8 cellular contexts compared by ENCODE assay signal in genomic region chr19:18282021-18282787, GRCh38. TPM values are rescaled to one million over a fixed set of nuclear protein-coding genes. Genes with fewer than 3 reads are reported as not detected.
DNase-seq lines count a peak whose midpoint lies in the region; ATAC-seq, FAIRE-seq and TF ChIP-seq lines count a peak whose summit lies in the region.

No MANE protein-coding gene starts in this region.

- no peak for ATAC-seq in naive B cell (ENCODE audit: low read depth in 2 of 2)
- no peak for ATAC-seq in HG02981 (IDR thresholded peaks at IDR 0.05; ENCODE audit: unreplicated experiment)

- H3K4me3 Mint-ChIP-seq in Caco-2 (ENCODE audit: unreplicated experiment) (peak overlapping the region; percentile 93), naive B cell (peak overlapping the region; percentile 84 to 99 (median 93))

- CTCF ChIA-PET in Caco-2 (lab: Charles Lee) (interaction anchor here (0.6 to 4.8 kb wide), 10 partner anchors 10 to 169 kb away, joined by 3 to 155 read pairs (median 4); partner anchors contain the start of genes GDF15 and LSM4), H1 (lab: Charles Lee; ENCODE audit: partially characterized antibody) (interaction anchor here (1.0 to 13.6 kb wide), 8 partner anchors 11 to 134 kb away, joined by 4 to 242 read pairs (median 50); partner anchors contain the start of gene LSM4)

- peaks cover 23% of the 10 kb centered on the region for H3K4me1 ChIP-seq in Caco-2
- peaks cover 26% of the 10 kb centered on the region for H3K4me1 ChIP-seq in SJSA1 (replicated peaks)
- peaks cover 4 to 18% (median 10%) of the 10 kb centered on the region in 4 experiments; a peak in 6 of 7 replicates for H3K4me1 ChIP-seq in H1 (replicated peaks in 1 of 4; ENCODE audit: control insufficient read depth in 3 of 4, insufficient read depth in 4 of 4, low read length in 3 of 4)

- no peak overlapping the region for H3K23ac ChIP-seq in H1 (ENCODE audit: insufficient read length)

- H2AFZ ChIP-seq in H1 (ENCODE audit: low read length), result no peak overlapping the region

- TF ChIP-seq RAD21 in H1 (IDR thresholded peaks at IDR 0.05 in 1 of 2, conservative IDR thresholded peaks at IDR 0.05 in 1 of 2; ENCODE audit: low read depth in 2 of 2, low read length in 2 of 2), result 0 out of 4 replicates have a peak, but pooled peaks of 1 of the 2 experiments have one; percentile 1

- peak overlapping the region; percentile 79 for H3K56ac ChIP-seq in H1 (replicated peaks; ENCODE audit: insufficient read length, low read depth, low read length)

- peak overlapping the region; percentile 99 for H4K8ac ChIP-seq in H1 (ENCODE audit: extremely low read depth, insufficient read depth, low read length)

- peak overlapping the region; percentile 96 for H3K18ac ChIP-seq in H1 (ENCODE audit: extremely low read depth, low read length)

- peaks cover 12% of the 10 kb centered on the region for H3K23me2 ChIP-seq in H1 (ENCODE audit: low read depth, low read length)

- H3K9ac ChIP-seq in H1 (replicated peaks in 1 of 4; ENCODE audit: extremely low read depth in 1 of 4, low read depth in 3 of 4, low read length in 3 of 4), result peak overlapping the region; percentile 76 to 94 (median 87)

- H3K27me3 ChIP-seq in Caco-2 (replicated peaks; ENCODE audit: control insufficient read depth, insufficient read depth, low read length) (no peaks in the 10 kb centered on the region), H7 (ENCODE audit: control insufficient read depth, insufficient read depth, low read length) (no peaks in the 10 kb centered on the region), SJSA1 (replicated peaks) (no peaks in the 10 kb centered on the region), H1 (replicated peaks in 1 of 4; ENCODE audit: control insufficient read depth in 3 of 4, extremely low read depth in 1 of 4, insufficient read depth in 3 of 4, low read length in 3 of 4) (peaks cover 0 to 4% (median 0%) of the 10 kb centered on the region in 4 experiments; a peak in 3 of 7 replicates)

- no peak overlapping the region for H3K14ac ChIP-seq in H1 (ENCODE audit: insufficient read length)

- H3K4me1 Mint-ChIP-seq in Caco-2 (ENCODE audit: low read depth, unreplicated experiment), result peaks cover 26% of the 10 kb centered on the region
- peaks cover 56 to 63% (median 58%) of the 10 kb centered on the region in 3 donors for H3K4me1 Mint-ChIP-seq in naive B cell

- H4K5ac ChIP-seq in H1 (ENCODE audit: insufficient read length, low read depth, low read length), result peak overlapping the region; percentile 61

- peak overlapping the region; percentile 47 for H3K4me3 ChIP-seq in Caco-2 (ENCODE audit: low read depth, low read length)
- H3K4me3 ChIP-seq in H7 (ENCODE audit: insufficient read depth, low read depth, low read length), result peak overlapping the region; percentile 63
- peak overlapping the region; percentile 82 for H3K4me3 ChIP-seq in SJSA1
- peak overlapping the region; percentile 39 to 76 (median 59) for H3K4me3 ChIP-seq in H1 (ENCODE audit: extremely low read depth in 1 of 4, insufficient read depth in 2 of 4, low read depth in 3 of 4, low read length in 4 of 4)

- WGBS in H1 (ENCODE audit: extremely low coverage in 1 of 2, insufficient coverage in 1 of 2, insufficient read length in 1 of 2, insufficient replicate concordance in 2 of 2, low coverage in 1 of 2, low lambda C conversion rate in 2 of 2, missing lambda C conversion rate in 1 of 2), 2 experiments, result 20% methylated on average over 11 of the region's 27 CpGs; no CpG with 5 or more reads in 1 of the 2 experiments

- peak; percentile 54 to 74 for TF ChIP-seq POLR2A in H1 (IDR thresholded peaks at IDR 0.05; ENCODE audit: control extremely low read depth in 1 of 2, low read depth in 2 of 2, low read length in 2 of 2)

- H3K79me2 ChIP-seq in H1 (ENCODE audit: control insufficient read depth in 1 of 2, insufficient read depth in 2 of 2, low read length in 2 of 2), result peaks cover 0 to 28% of the 10 kb centered on the region in 2 experiments; a peak in 3 of 4 replicates

- peak overlapping the region; percentile 72 to 81 for H3K4me2 ChIP-seq in H1 (ENCODE audit: insufficient read depth in 1 of 2, low read depth in 2 of 2, low read length in 2 of 2)

- TSS peak; percentile 90 for BruUV-seq in Caco-2 (replicated peaks; lab: Mats Ljungman, UMichigan)

- H3K9me3 Mint-ChIP-seq in Caco-2 (ENCODE audit: unreplicated experiment), result no peaks in the 10 kb centered on the region
- H3K9me3 Mint-ChIP-seq in naive B cell, result peaks cover 0 to 2% (median 0%) of the 10 kb centered on the region in 7 donors

- DNase-seq in Caco-2 (no peak), H7 (no peak), SJSA1 (ENCODE audit: low read depth in 1 of 2, low spot score in 2 of 2) (peak in 1 of 2 experiments; percentile 71), H1 (ENCODE audit: low read depth in 1 of 2, low spot score in 2 of 2) (no peak), naive B cell (no peak), NCI-H2171 (lab: John Stamatoyannopoulos, UW) (no peak), activated gamma-delta T cell treated with Interleukin-2 at 50 U/mL for 16 hours (no peak)

- peak in 1 of 2 experiments; percentile 30 for TF ChIP-seq CTCF in Caco-2 (IDR thresholded peaks at IDR 0.05; ENCODE audit: insufficient read depth in 1 of 2, low read depth in 1 of 2, low read length in 1 of 2, severe bottlenecking in 1 of 2, unreplicated experiment in 1 of 2)
- no peak for TF ChIP-seq CTCF in H1 (IDR thresholded peaks at IDR 0.05; ENCODE audit: control extremely low read depth in 1 of 3, insufficient read depth in 1 of 3, low read depth in 1 of 3, low read length in 3 of 3)

- peak overlapping the region; percentile 96 for H4K91ac ChIP-seq in H1 (replicated peaks; ENCODE audit: insufficient read length, low read length)

- no peak for FAIRE-seq in H1 (lab: Jason Lieb, UNC)

- peak overlapping the region; percentile 89; the same call in 1 of the 2 replicates for H2BK15ac ChIP-seq in H1 (ENCODE audit: low read length)

- H3K27me3 Mint-ChIP-seq in Caco-2 (ENCODE audit: insufficient read depth, unreplicated experiment) (peaks cover 6% of the 10 kb centered on the region), naive B cell (peaks cover 0 to 7% (median 6%) of the 10 kb centered on the region in 3 donors)

- POLR2A ChIA-PET in Caco-2 (lab: Charles Lee), result interaction anchor here (0.5 to 4.8 kb wide), 39 partner anchors 10 to 862 kb away, joined by 3 to 225 read pairs (median 4); partner anchors contain the start of genes CCDC124, GDF15, KXD1 and LSM4
- POLR2A ChIA-PET in H1 (lab: Charles Lee; ENCODE audit: partially characterized antibody), result interaction anchor here (0.6 to 10.3 kb wide), 65 partner anchors 9 to 401 kb away, joined by 3 to 237 read pairs (median 6); partner anchors contain the start of genes ELL, GDF15, IQCN and LRRC25

- peaks cover 9 to 16% of the 10 kb centered on the region in 2 experiments for H4K20me1 ChIP-seq in H1 (replicated peaks in 1 of 2; ENCODE audit: control insufficient read depth in 1 of 2, insufficient read depth in 2 of 2, low read length in 2 of 2)

- H3K36me3 ChIP-seq in Caco-2 (ENCODE audit: control insufficient read depth, insufficient read depth, low read length) (peaks cover 3% of the 10 kb centered on the region; the same call in 1 of the 2 replicates), H7 (replicated peaks; ENCODE audit: control insufficient read depth, insufficient read depth, low read length) (peaks cover 7% of the 10 kb centered on the region), SJSA1 (peaks cover 22% of the 10 kb centered on the region), H1 (ENCODE audit: control insufficient read depth in 2 of 4, insufficient read depth in 4 of 4, low read length in 3 of 4) (peaks cover 0 to 5% (median 3%) of the 10 kb centered on the region in 4 experiments; a peak in 3 of 8 replicates)

- H3K27ac Mint-ChIP-seq in Caco-2 (ENCODE audit: unreplicated experiment) (peak overlapping the region; percentile 99), naive B cell (peak overlapping the region; percentile 97 to 100 (median 99))

- H2AK5ac ChIP-seq in H1 (ENCODE audit: low read depth, low read length), result peak overlapping the region; percentile 99

- peak overlapping the region; percentile 99 for H2BK12ac ChIP-seq in H1 (ENCODE audit: low read depth, low read length)

- H3K9me3 ChIP-seq in Caco-2 (no peaks in the 10 kb centered on the region), SJSA1 (replicated peaks) (peaks cover 4% of the 10 kb centered on the region; the same call in 1 of the 2 replicates), H1 (ENCODE audit: insufficient read depth in 2 of 2, low read depth in 1 of 2, low read length in 1 of 2) (no peaks in the 10 kb centered on the region)

- H3K27ac ChIP-seq in SJSA1 (peak overlapping the region; percentile 99), H1 (ENCODE audit: low read depth, low read length) (peak overlapping the region; percentile 95)

- TF ChIP-seq EP300 in H1 (IDR thresholded peaks at IDR 0.05; ENCODE audit: borderline replicate concordance in 1 of 2, low read depth in 2 of 2, low read length in 2 of 2), result no peak

- H2BK120ac ChIP-seq in H1 (replicated peaks; ENCODE audit: low read depth, low read length), result peak overlapping the region; percentile 82

- peak overlapping the region; percentile 72; the same call in 1 of the 2 replicates for H2BK20ac ChIP-seq in H1 (ENCODE audit: low read length)

- intact Hi-C loops in Caco-2 (cut with micrococcal nuclease; ENCODE audit: unreplicated experiment), result loop anchor here (1.0 kb wide), 1 partner anchor 10 kb away; no protein-coding TSS in a partner anchor

- H3K36me3 Mint-ChIP-seq in Caco-2 (ENCODE audit: insufficient read depth, unreplicated experiment) (peaks cover 52% of the 10 kb centered on the region), naive B cell (peaks cover 9 to 18% of the 10 kb centered on the region in 2 donors)

- H3K4ac ChIP-seq in H1 (replicated peaks; ENCODE audit: insufficient read length, low read depth, low read length), result peak overlapping the region; percentile 22

- peak overlapping the region; percentile 99 for H2BK5ac ChIP-seq in H1 (ENCODE audit: low read depth, low read length)

- peaks cover 13% of the 10 kb centered on the region; the same call in 1 of the 2 replicates for H3K79me1 ChIP-seq in H1 (ENCODE audit: low read depth, low read length)

RNA-seq across cellular contexts. Expression of gene JUND, which starts 0.8 kb away (rescaled TPM):
- 75.5 and 78.8 TPM in 2 replicates for total RNA-seq in Caco-2 (2022)
- 173 and 181 TPM in 2 replicates for total RNA-seq in H7 (2014; rRNA removed; shearing (Covaris generic))
- total RNA-seq in SJSA1 (2014; rRNA removed; shearing (Covaris generic)), result 17.2 and 69.6 TPM in 2 replicates
- 77.5 and 95.8 TPM in 2 replicates for total RNA-seq in H1 (2021; fragmentation: NEBNext Ultra II Directional; extraction: Animal tissue kit (Norgen Biotek cat#: 25700))
- 54.0 and 64.4 TPM in 2 replicates for polyA plus RNA-seq in H1 (2011; rRNA removed)
- polyA plus RNA-seq in H1 (2011; cell fraction: cytosol; rRNA removed), result 88.8 TPM
- 97.7 TPM for polyA plus RNA-seq in H1 (2011; cell fraction: nucleus; rRNA removed)
- 15.6 to 62.2 TPM (median 61.4 TPM) in 4 replicates for polyA plus RNA-seq in H1 (2012, experiment 1 of 2)
- polyA plus RNA-seq in H1 (2012, experiment 2 of 2), result 20.8 TPM
- 45.5 TPM for polyA plus RNA-seq in H1 (2013, experiment 1 of 2)
- polyA plus RNA-seq in H1 (2013, experiment 2 of 2), result 50.7 TPM
- polyA minus RNA-seq in H1 (2011; rRNA and poly(A)+ RNA removed), result 21.2 and 23.0 TPM in 2 replicates
- 115 TPM for polyA minus RNA-seq in H1 (2011; cell fraction: cytosol; rRNA and poly(A)+ RNA removed)
- 188 TPM for polyA minus RNA-seq in H1 (2011; cell fraction: nucleus; rRNA and poly(A)+ RNA removed)
- 100 to 1,000 TPM in 4 of 6 donors, 10 to 100 TPM in 2; 46.5 to 325 (median 154) TPM for polyA plus RNA-seq in naive B cell (ENCODE audit: low read depth in 6 of 6)

RNA-seq across cellular contexts. Expression of gene IQCN, which starts 8.0 kb away (rescaled TPM):
- total RNA-seq in Caco-2 (2022), result 1.5 and 2.1 TPM in 2 replicates
- total RNA-seq in H7 (2014; rRNA removed; shearing (Covaris generic)), result 0.55 and 0.76 TPM in 2 replicates
- 0.13 and 0.22 TPM in 2 replicates for total RNA-seq in SJSA1 (2014; rRNA removed; shearing (Covaris generic))
- 0.31 and 1.0 TPM in 2 replicates for total RNA-seq in H1 (2021; fragmentation: NEBNext Ultra II Directional; extraction: Animal tissue kit (Norgen Biotek cat#: 25700))
- 0.36 and 0.82 TPM in 2 replicates for polyA plus RNA-seq in H1 (2011; rRNA removed)
- polyA plus RNA-seq in H1 (2011; cell fraction: cytosol; rRNA removed), result 0.45 TPM
- polyA plus RNA-seq in H1 (2011; cell fraction: nucleus; rRNA removed), result 4.0 TPM
- 0.22 to 0.46 TPM (median 0.31 TPM) in 4 replicates for polyA plus RNA-seq in H1 (2012, experiment 1 of 2)
- 0.18 TPM for polyA plus RNA-seq in H1 (2012, experiment 2 of 2)
- 0.12 TPM for polyA plus RNA-seq in H1 (2013, experiment 1 of 2)
- 0.15 TPM for polyA plus RNA-seq in H1 (2013, experiment 2 of 2)
- polyA minus RNA-seq in H1 (2011; rRNA and poly(A)+ RNA removed), result 0.98 and 1.9 TPM in 2 replicates
- 0.51 TPM for polyA minus RNA-seq in H1 (2011; cell fraction: cytosol; rRNA and poly(A)+ RNA removed)
- 3.5 TPM for polyA minus RNA-seq in H1 (2011; cell fraction: nucleus; rRNA and poly(A)+ RNA removed)
- 1 to 10 TPM in 3 of 6 donors, under 1 TPM in 2, not detected in 1; 0.69 to 1.9 (median 1.1) TPM for polyA plus RNA-seq in naive B cell (ENCODE audit: low read depth in 6 of 6)

RNA-seq across cellular contexts. Expression of gene LSM4, which starts 40.7 kb away (rescaled TPM):
- 184 and 186 TPM in 2 replicates for total RNA-seq in Caco-2 (2022)
- 787 and 838 TPM in 2 replicates for total RNA-seq in H7 (2014; rRNA removed; shearing (Covaris generic))
- 395 and 478 TPM in 2 replicates for total RNA-seq in SJSA1 (2014; rRNA removed; shearing (Covaris generic))
- 319 and 344 TPM in 2 replicates for total RNA-seq in H1 (2021; fragmentation: NEBNext Ultra II Directional; extraction: Animal tissue kit (Norgen Biotek cat#: 25700))
- polyA plus RNA-seq in H1 (2011; rRNA removed) (302 and 380 TPM in 2 replicates), naive B cell (ENCODE audit: low read depth in 6 of 6) (100 to 1,000 TPM; 111 to 157 (median 123) TPM)
- 472 TPM for polyA plus RNA-seq in H1 (2011; cell fraction: cytosol; rRNA removed)
- polyA plus RNA-seq in H1 (2011; cell fraction: nucleus; rRNA removed), result 307 TPM
- polyA plus RNA-seq in H1 (2012, experiment 1 of 2), result 245 to 329 TPM (median 314 TPM) in 4 replicates
- 316 TPM for polyA plus RNA-seq in H1 (2012, experiment 2 of 2)
- polyA plus RNA-seq in H1 (2013, experiment 1 of 2), result 312 TPM
- 316 TPM for polyA plus RNA-seq in H1 (2013, experiment 2 of 2)
- 47.1 and 48.2 TPM in 2 replicates for polyA minus RNA-seq in H1 (2011; rRNA and poly(A)+ RNA removed)
- 90.1 TPM for polyA minus RNA-seq in H1 (2011; cell fraction: cytosol; rRNA and poly(A)+ RNA removed)
- polyA minus RNA-seq in H1 (2011; cell fraction: nucleus; rRNA and poly(A)+ RNA removed), result 101 TPM

RNA-seq across cellular contexts. Expression of gene PDE4C, which starts 56.0 kb away (rescaled TPM):
- total RNA-seq in Caco-2 (2022), result 0.36 and 0.46 TPM in 2 replicates
- 0.52 and 1.4 TPM in 2 replicates for total RNA-seq in H7 (2014; rRNA removed; shearing (Covaris generic))
- total RNA-seq in SJSA1 (2014; rRNA removed; shearing (Covaris generic)), result not detected in 2 replicates
- total RNA-seq in H1 (2021; fragmentation: NEBNext Ultra II Directional; extraction: Animal tissue kit (Norgen Biotek cat#: 25700)), result 2.3 and 2.7 TPM in 2 replicates
- polyA plus RNA-seq in H1 (2011; rRNA removed) (3.1 and 3.7 TPM in 2 replicates), naive B cell (ENCODE audit: low read depth in 6 of 6) (not detected)
- polyA plus RNA-seq in H1 (2011; cell fraction: cytosol; rRNA removed), result 4.7 TPM
- polyA plus RNA-seq in H1 (2011; cell fraction: nucleus; rRNA removed), result 10.8 TPM
- 1.8 to 3.1 TPM (median 2.3 TPM) in 4 replicates for polyA plus RNA-seq in H1 (2012, experiment 1 of 2)
- polyA plus RNA-seq in H1 (2012, experiment 2 of 2), result 1.1 TPM
- polyA plus RNA-seq in H1 (2013, experiment 1 of 2), result 0.71 TPM
- 0.85 TPM for polyA plus RNA-seq in H1 (2013, experiment 2 of 2)
- 2.6 and 5.2 TPM in 2 replicates for polyA minus RNA-seq in H1 (2011; rRNA and poly(A)+ RNA removed)
- polyA minus RNA-seq in H1 (2011; cell fraction: cytosol; rRNA and poly(A)+ RNA removed), result 3.2 TPM
- 8.1 TPM for polyA minus RNA-seq in H1 (2011; cell fraction: nucleus; rRNA and poly(A)+ RNA removed)

RNA-seq across cellular contexts. Expression of gene PGPEP1, which starts 58.2 kb away (rescaled TPM):
- total RNA-seq in Caco-2 (2022), result 25.6 and 26.0 TPM in 2 replicates
- total RNA-seq in H7 (2014; rRNA removed; shearing (Covaris generic)), result 11.5 and 13.6 TPM in 2 replicates
- total RNA-seq in SJSA1 (2014; rRNA removed; shearing (Covaris generic)), result 5.7 and 9.0 TPM in 2 replicates
- 33.2 and 33.4 TPM in 2 replicates for total RNA-seq in H1 (2021; fragmentation: NEBNext Ultra II Directional; extraction: Animal tissue kit (Norgen Biotek cat#: 25700))
- 16.6 and 17.0 TPM in 2 replicates for polyA plus RNA-seq in H1 (2011; rRNA removed)
- 19.4 TPM for polyA plus RNA-seq in H1 (2011; cell fraction: cytosol; rRNA removed)
- polyA plus RNA-seq in H1 (2011; cell fraction: nucleus; rRNA removed), result 29.1 TPM
- polyA plus RNA-seq in H1 (2012, experiment 1 of 2), result 21.0 to 25.1 TPM (median 23.6 TPM) in 4 replicates
- 19.1 TPM for polyA plus RNA-seq in H1 (2012, experiment 2 of 2)
- polyA plus RNA-seq in H1 (2013, experiment 1 of 2), result 41.9 TPM
- 41.8 TPM for polyA plus RNA-seq in H1 (2013, experiment 2 of 2)
- 58.5 and 73.6 TPM in 2 replicates for polyA minus RNA-seq in H1 (2011; rRNA and poly(A)+ RNA removed)
- 23.0 TPM for polyA minus RNA-seq in H1 (2011; cell fraction: cytosol; rRNA and poly(A)+ RNA removed)
- polyA minus RNA-seq in H1 (2011; cell fraction: nucleus; rRNA and poly(A)+ RNA removed), result 27.0 TPM
- polyA plus RNA-seq in naive B cell (ENCODE audit: low read depth in 6 of 6), result 10 to 100 TPM in 2 of 6 donors, 1 to 10 TPM in 4; 4.0 to 11.8 (median 8.0) TPM
